ENCODE assay signal across 19 cellular contexts in genomic region chr1:54124472-54124871, GRCh38. TPM values are rescaled to one million over a fixed set of nuclear protein-coding genes. Genes with fewer than 3 reads are reported as not detected.
DNase-seq lines count a peak whose midpoint lies in the region; ATAC-seq, FAIRE-seq and TF ChIP-seq lines count a peak whose summit lies in the region.
"Had no signal": no experiment of that assay in that cellular context is flagged by ENCODE, and none has a peak within 500 bp of the region (broad histone marks: within the 10 kb centered on the region; RNA-seq: fewer than 3 reads in every experiment).

No MANE protein-coding gene starts in this region.

- H3K27ac ChIP-seq in K562 (ENCODE audit: extremely low read depth, low read depth, low read length) (no peak overlapping the region), spleen (no peak overlapping the region)
- H3K27ac ChIP-seq: foreskin keratinocyte, PC-9 had no signal

- no peak overlapping the region for H3K4me2 ChIP-seq in K562 (ENCODE audit: insufficient read depth, low read length)
- H3K4me2 ChIP-seq: PC-9 had no signal

- H3K4me3 Mint-ChIP-seq in activated CD4-positive, alpha-beta memory T cell treated with anti-CD3 and anti-CD28 coated beads for 36 hours: no peak overlapping the region
- H3K4me3 Mint-ChIP-seq: activated CD4-positive, alpha-beta memory T cell treated with anti-CD3 and anti-CD28 coated beads, Interleukin-2, amount 10 ng/mL, durations not matched to agents 7 days and 5 days; activated T-cell treated with anti-CD3 and anti-CD28 coated beads, Interleukin-2, amount 50 U/mL, for 72 hours; neural crest cell had no signal

- H3K27me3 Mint-ChIP-seq in activated CD4-positive, alpha-beta memory T cell treated with anti-CD3 and anti-CD28 coated beads for 36 hours: peaks cover 2% of the 10 kb centered on the region

- no TSS peak for BruUV-seq in K562 (replicated peaks; lab: Mats Ljungman, UMichigan)

- H3K4me1 Mint-ChIP-seq in activated CD4-positive, alpha-beta memory T cell treated with anti-CD3 and anti-CD28 coated beads for 36 hours (ENCODE audit: low read depth): peaks cover 5% of the 10 kb centered on the region

- TF ChIP-seq POLR2A in K562 (conservative IDR thresholded peaks at IDR 0.05): no peak
- no peak for TF ChIP-seq POLR2A in spleen (IDR thresholded peaks at IDR 0.05)

- H3K36me3 Mint-ChIP-seq in activated CD4-positive, alpha-beta memory T cell treated with anti-CD3 and anti-CD28 coated beads for 36 hours: no peaks in the 10 kb centered on the region

- no peaks in the 10 kb centered on the region for H3K9me3 Mint-ChIP-seq in activated CD4-positive, alpha-beta memory T cell treated with anti-CD3 and anti-CD28 coated beads for 36 hours
- H3K9me3 Mint-ChIP-seq: activated CD4-positive, alpha-beta memory T cell treated with anti-CD3 and anti-CD28 coated beads, Interleukin-2, amount 10 ng/mL, durations not matched to agents 7 days and 5 days; activated T-cell treated with anti-CD3 and anti-CD28 coated beads, Interleukin-2, amount 50 U/mL, for 72 hours; neural crest cell had no signal

- no peaks in the 10 kb centered on the region for H3K9me1 ChIP-seq in K562 (ENCODE audit: control insufficient read depth, insufficient read depth, low read length)

- H4K20me1 ChIP-seq in K562 (replicated peaks; ENCODE audit: control insufficient read depth, insufficient read depth, low read length): peaks cover 5% of the 10 kb centered on the region; the same call in 1 of the 2 replicates

- no peak for TF ChIP-seq RAD21 in Ishikawa (IDR thresholded peaks at IDR 0.05; ENCODE audit: low read depth)
- TF ChIP-seq RAD21 in K562 (CRISPR knock-in tag; conservative IDR thresholded peaks at IDR 0.05 in 1 of 2, IDR thresholded peaks at IDR 0.05 in 1 of 2): no peak

- intact Hi-C loops in K562 (cut with micrococcal nuclease) (loop anchor here (5.0 to 10.0 kb wide), 4 partner anchors 43 to 540 kb away; partner anchors contain the start of genes CYB5RL and MRPL37), spleen (cut with DNase I; ENCODE audit: low total_unique reads) (no loop called here)
- intact Hi-C loops in activated CD4-positive, alpha-beta memory T cell treated with anti-CD3 and anti-CD28 coated beads for 36 hours (cut with micrococcal nuclease): loop anchor here (5.0 kb wide), 1 partner anchor 283 kb away; the partner anchor contains the start of gene SSBP3

- POLR2A ChIA-PET in K562 (lab: Yijun Ruan, JAX): interaction anchor here (0.9 to 1.3 kb wide), 2 partner anchors 10 to 91 kb away, joined by 3 to 9 read pairs; no protein-coding TSS in a partner anchor
- POLR2A ChIA-PET in activated CD4-positive, alpha-beta memory T cell treated with anti-CD3 and anti-CD28 coated beads for 36 hours (lab: Charles Lee): no interaction called here

- H3K36me3 ChIP-seq in K562 (ENCODE audit: control insufficient read depth, insufficient read depth, low read length) (no peaks in the 10 kb centered on the region; the same call in 2 of the 3 replicates), spleen (no peaks in the 10 kb centered on the region)

- no peak overlapping the region for H3K9ac ChIP-seq in K562 (ENCODE audit: insufficient read depth in 1 of 2, low read depth in 2 of 2, low read length in 2 of 2)

- no peak overlapping the region for H2AFZ ChIP-seq in K562 (ENCODE audit: low read depth, low read length)
- H2AFZ ChIP-seq: PC-9 had no signal

- H3K4me1 ChIP-seq in K562 (replicated peaks in 1 of 2; ENCODE audit: control insufficient read depth in 2 of 2, insufficient read depth in 2 of 2, low read length in 2 of 2): peaks cover 7 to 21% of the 10 kb centered on the region in 2 experiments; a peak in 4 of 5 replicates
- peaks cover 0 to 19% (median 11%) of the 10 kb centered on the region in 6 donors for H3K4me1 ChIP-seq in spleen
- H3K4me1 ChIP-seq: foreskin keratinocyte had no signal

- no peak overlapping the region for H3K4me3 ChIP-seq in K562
- no peak overlapping the region for H3K4me3 ChIP-seq in spleen
- H3K4me3 ChIP-seq: lung, PC-9 had no signal

- WGBS in K562 (ENCODE audit: insufficient coverage, low coverage, missing lambda C conversion rate): 13% methylated on average over 9 of the region's 9 CpGs
- 61 to 75% (median 69%) methylated on average over 9 of the region's 9 CpGs for WGBS in spleen, 5 donors

- TF ChIP-seq CTCF in K562 (IDR thresholded peaks at IDR 0.05 in 2 of 3, conservative IDR thresholded peaks at IDR 0.05 in 1 of 3; ENCODE audit: insufficient read depth in 2 of 3, low read depth in 1 of 3, low read length in 3 of 3): no peak
- no peak for TF ChIP-seq CTCF in spleen (IDR thresholded peaks at IDR 0.05 in 8 of 11, conservative IDR thresholded peaks at IDR 0.05 in 3 of 11)

- DNase-seq in NCI-H2196 (lab: John Stamatoyannopoulos, UW; ENCODE audit: unreplicated experiment) (peak; percentile 72), K562 (ENCODE audit: extremely low read depth in 1 of 4, low spot score in 3 of 4) (no peak), spleen (peak; percentile 45)
- no peak for DNase-seq in activated CD4-positive, alpha-beta memory T cell treated with anti-CD3 and anti-CD28 coated beads for 36 hours
- DNase-seq in activated CD4-positive, CD25-positive, alpha-beta regulatory T cell treated with anti-CD3 and anti-CD28 coated beads, Interleukin-2, amount 50 U/mL, for 72 hours: no peak
- DNase-seq: activated CD4-positive, alpha-beta memory T cell treated with anti-CD3 and anti-CD28 coated beads, Interleukin-2, amount 10 ng/mL, durations not matched to agents 7 days and 5 days; activated T-cell treated with anti-CD3 and anti-CD28 coated beads, Interleukin-2, amount 50 U/mL, for 72 hours; central memory CD4-positive, alpha-beta T cell; foreskin keratinocyte; Karpas-422; NCI-H187; PC-9; retina had no signal

- H3K9me3 ChIP-seq in K562 (replicated peaks; ENCODE audit: control insufficient read depth, insufficient read depth, low read depth, low read length): 0 out of 2 replicates have a peak, but pooled peaks cover 3% of the 10 kb centered on the region
- no peaks in the 10 kb centered on the region for H3K9me3 ChIP-seq in spleen

- CTCF ChIA-PET in K562 (lab: Yijun Ruan, JAX; ENCODE audit: low intra/inter-chr PET ratio): interaction anchor here (0.6 kb wide), 1 partner anchor 364 kb away, joined by 3 read pairs; no protein-coding TSS in a partner anchor
- CTCF ChIA-PET in activated CD4-positive, alpha-beta memory T cell treated with anti-CD3 and anti-CD28 coated beads for 36 hours (lab: Charles Lee): interaction anchor here (1.1 kb wide), 1 partner anchor 365 kb away, joined by 6 read pairs; no protein-coding TSS in a partner anchor

- H3K27me3 ChIP-seq in K562 (ENCODE audit: control insufficient read depth in 2 of 2, insufficient read depth in 2 of 2, low read length in 2 of 2): peaks cover 3 to 30% of the 10 kb centered on the region in 2 experiments; a peak in 3 of 5 replicates
- peaks cover 0 to 21% (median 0%) of the 10 kb centered on the region in 7 donors for H3K27me3 ChIP-seq in spleen (replicated peaks in 1 of 7)

- TF ChIP-seq EP300 in Ishikawa (IDR thresholded peaks at IDR 0.05; ENCODE audit: borderline replicate concordance): no peak
- TF ChIP-seq EP300 in K562 (IDR thresholded peaks at IDR 0.05; ENCODE audit: low read length): no peak

- H3K79me2 ChIP-seq in K562 (ENCODE audit: control insufficient read depth, insufficient read depth, low read length): no peaks in the 10 kb centered on the region

- H3K27ac Mint-ChIP-seq in activated CD4-positive, alpha-beta memory T cell treated with anti-CD3 and anti-CD28 coated beads for 36 hours: no peak overlapping the region
- H3K27ac Mint-ChIP-seq: activated CD4-positive, alpha-beta memory T cell treated with anti-CD3 and anti-CD28 coated beads, Interleukin-2, amount 10 ng/mL, durations not matched to agents 7 days and 5 days; activated T-cell treated with anti-CD3 and anti-CD28 coated beads, Interleukin-2, amount 50 U/mL, for 72 hours had no signal

- ATAC-seq in K562 (no peak), GM19035 (IDR thresholded peaks at IDR 0.05; ENCODE audit: unreplicated experiment) (no peak)
- ATAC-seq: activated T-cell treated with anti-CD3 and anti-CD28 coated beads, Interleukin-2, amount 50 U/mL, for 72 hours; foreskin keratinocyte had no signal

- FAIRE-seq in K562 (lab: Jason Lieb, UNC): no peak
- FAIRE-seq: endometrium had no signal

- in situ Hi-C loops in K562 (cut with MboI): loop anchor here (5.0 kb wide), 1 partner anchor 373 kb away; no protein-coding TSS in a partner anchor

TF ChIP-seq in K562, 482 proteins besides CTCF, POLR2A, EP300 and RAD21 (continues in another document):
- no peak for TF ChIP-seq HNRNPLL (IDR thresholded peaks at IDR 0.05; ENCODE audit: low read depth, low read length, poor library complexity, severe bottlenecking)
- peak; percentile 84 for TF ChIP-seq NFIC (IDR thresholded peaks at IDR 0.05)
- 0 out of 2 replicates have a peak, but pooled peaks have one; percentile 31 for TF ChIP-seq USF1 (CRISPR knock-in tag; IDR thresholded peaks at IDR 0.05)

RNA-seq across cellular contexts. Expression of gene CDCP2, which starts 28.3 kb away (rescaled TPM):
- 0.14 and 0.21 TPM in 2 replicates for total RNA-seq in K562 (2011; cell fraction: chromatin; rRNA removed; ENCODE audit: low replicate concordance)
- not detected in 2 replicates for total RNA-seq in K562 (2011; cell fraction: nucleolus; rRNA removed)
- 0.22 TPM in 1 of 2 replicates, not detected in the other for total RNA-seq in K562 (2011; cell fraction: nucleoplasm; rRNA removed)
- total RNA-seq in K562 (2014; rRNA removed) (not detected in 2 replicates), K562 (2014; rRNA removed; fragmentation: Illumina TruSeq; extraction: Trizol) (0.06 TPM in 1 of 2 replicates, not detected in the other), K562 (2015; rRNA removed; fragmentation: Illumina TruSeq; extraction: Trizol) (not detected in 2 replicates), K562 (2021) (not detected in 2 replicates), spleen (1 to 10 TPM in 2 of 7 donors, under 1 TPM in 5; 0.23 to 1.6 (median 0.85) TPM)
- polyA plus RNA-seq in K562 (2011; rRNA removed) (not detected in 2 replicates), K562 (2014; fragmentation: Illumina TruSeq; extraction: Trizol) (not detected in 2 replicates), K562 (2014; fragmentation: Nextera tagmentation; extraction: Ambion mirVana) (not detected), K562 (2014; rRNA removed) (0.05 TPM in 1 of 2 replicates, not detected in the other), spleen (not detected)
- 0.03 TPM in 1 of 2 replicates, not detected in the other for polyA plus RNA-seq in K562 (2011; cell fraction: cytosol; rRNA removed)
- polyA plus RNA-seq in K562 (2011; cell fraction: nucleus; rRNA removed): not detected in 2 replicates
- polyA plus RNA-seq in K562 (2012): not detected in 2 replicates
- 0.09 TPM in 1 of 2 replicates, not detected in the other for polyA minus RNA-seq in K562 (2011; rRNA and poly(A)+ RNA removed)
- polyA minus RNA-seq in K562 (2011; cell fraction: cytosol; rRNA and poly(A)+ RNA removed): not detected in 2 replicates
- polyA minus RNA-seq in K562 (2011; cell fraction: nucleus; rRNA and poly(A)+ RNA removed): not detected in 2 replicates
- total RNA-seq in activated CD4-positive, alpha-beta memory T cell treated with anti-CD3 and anti-CD28 coated beads for 36 hours: not detected
- total RNA-seq: activated CD4-positive, alpha-beta memory T cell treated with anti-CD3 and anti-CD28 coated beads, Interleukin-2, amount 10 ng/mL, durations not matched to agents 7 days and 5 days; activated T-cell treated with anti-CD3 and anti-CD28 coated beads, Interleukin-2, amount 50 U/mL, for 72 hours; foreskin keratinocyte; neural crest cell; PC-9 had no signal
- polyA plus RNA-seq: BJ, foreskin keratinocyte had no signal

Comparison
In these comparisons a context has a peak if more than half of its experiments do, and no peak if none do; other contexts are left out.
1. DNase-seq: peak in NCI-H2196 (single experiment) and spleen (single experiment); none in K562 (0 of 4), activated CD4-positive, alpha-beta memory T cell treated with anti-CD3 and anti-CD28 coated beads for 36 hours (single experiment) and activated CD4-positive, CD25-positive, alpha-beta regulatory T cell treated with anti-CD3 and anti-CD28 coated beads, Interleukin-2, amount 50 U/mL, for 72 hours (single experiment).